Comparison of ENCODE assay signal across 8 cellular contexts in the genomic region with DNA sequence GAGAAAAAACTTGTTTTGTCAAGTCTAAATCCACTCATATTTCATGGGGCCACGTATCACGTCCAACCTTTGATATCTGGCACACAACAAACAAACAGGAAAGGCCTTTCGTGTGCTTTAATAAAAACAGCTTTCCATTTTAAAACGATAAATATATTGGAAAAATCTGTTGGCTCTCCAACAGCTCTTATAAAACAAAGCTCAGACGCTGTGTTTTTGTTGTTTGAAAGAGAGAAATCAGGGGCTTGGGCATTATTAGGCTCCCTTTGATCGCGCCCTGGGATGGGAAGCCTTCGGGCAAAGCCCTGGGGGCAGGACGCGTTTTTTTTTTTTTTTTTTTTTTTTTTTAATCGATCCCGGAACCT. TPM values are rescaled to one million over a fixed set of nuclear protein-coding genes. Genes with fewer than 3 reads are reported as not detected.
DNase-seq lines count a peak whose midpoint lies in the region; ATAC-seq and TF ChIP-seq lines count a peak whose summit lies in the region.

No MANE protein-coding gene starts in this region.

- TF ChIP-seq EP300 in SK-N-SH (IDR thresholded peaks at IDR 0.05; ENCODE audit: borderline replicate concordance in 1 of 2, low read depth in 1 of 2, low read length in 1 of 2), result no peak

- H3K4me1 ChIP-seq in SK-N-SH (ENCODE audit: control insufficient read depth in 1 of 2, insufficient read depth in 2 of 2, low read depth in 1 of 2, low read length in 1 of 2) (peaks cover 3 to 11% of the 10 kb centered on the region in 2 experiments; a peak in 2 of 4 replicates), subcutaneous abdominal adipose tissue (ENCODE audit: control insufficient read depth in 5 of 5, insufficient read depth in 5 of 5, low read length in 5 of 5) (peaks cover 0 to 18% (median 14%) of the 10 kb centered on the region in 5 donors)

- peaks cover 0 to 15% of the 10 kb centered on the region in 2 experiments for H3K36me3 ChIP-seq in SK-N-SH (replicated peaks in 1 of 2; ENCODE audit: control insufficient read depth in 1 of 2, insufficient read depth in 2 of 2, low read length in 1 of 2)
- H3K36me3 ChIP-seq in subcutaneous abdominal adipose tissue (ENCODE audit: control insufficient read depth in 5 of 5, insufficient read depth in 5 of 5, low read length in 5 of 5), result no peaks in the 10 kb centered on the region

- peaks cover 35% of the 10 kb centered on the region for H3K27me3 Mint-ChIP-seq in activated naive CD8-positive, alpha-beta T cell
- peaks cover 0 to 9% (median 2%) of the 10 kb centered on the region in 3 donors for H3K27me3 Mint-ChIP-seq in immature natural killer cell (ENCODE audit: low read depth in 3 of 3)

- DNase-seq in SK-N-SH (no peak), immature natural killer cell (peak in 1 of 3 donors; percentile 2), SK-N-DZ (ENCODE audit: low spot score) (no peak)
- no peak for DNase-seq in stimulated activated CD4-positive, alpha-beta T cell treated with anti-CD3 and anti-CD28 coated beads, Interleukin-4, amount 100 ng/mL, for 4 hours

- CTCF ChIA-PET in SK-N-SH (lab: Yijun Ruan, JAX), result no interaction called here

- H3K9me3 ChIP-seq in SK-N-SH, result 0 out of 2 replicates have a peak, but pooled peaks cover 5% of the 10 kb centered on the region
- H3K9me3 ChIP-seq in subcutaneous abdominal adipose tissue (ENCODE audit: control insufficient read depth in 5 of 5, low read length in 5 of 5), result peaks cover 0 to 13% (median 7%) of the 10 kb centered on the region in 5 donors

- H2AFZ ChIP-seq in SK-N-SH (ENCODE audit: low read depth), result peak overlapping the region; percentile 87

- TF ChIP-seq CTCF in SK-N-SH (IDR thresholded peaks at IDR 0.05), result no peak

- 20% methylated on average over 12 of the region's 12 CpGs for WGBS in SK-N-SH (ENCODE audit: low lambda C conversion rate)

- TF ChIP-seq RAD21 in SK-N-SH (IDR thresholded peaks at IDR 0.05; ENCODE audit: low read length), result no peak

- H3K79me2 ChIP-seq in SK-N-SH (ENCODE audit: insufficient read depth), result peaks cover 27% of the 10 kb centered on the region

- peaks cover 6% of the 10 kb centered on the region for H3K36me3 Mint-ChIP-seq in activated naive CD8-positive, alpha-beta T cell
- no peaks in the 10 kb centered on the region for H3K36me3 Mint-ChIP-seq in immature natural killer cell

- H3F3A ChIP-seq in SK-N-SH (replicated peaks; ENCODE audit: insufficient read depth), result peaks cover 22% of the 10 kb centered on the region

- peak overlapping the region; percentile 43 to 91; a peak in 3 of 4 replicates for H3K4me3 ChIP-seq in SK-N-SH (ENCODE audit: low read depth in 2 of 2, low read length in 1 of 2)
- H3K4me3 ChIP-seq in subcutaneous abdominal adipose tissue (ENCODE audit: low read depth in 1 of 5, low read length in 5 of 5), result peak overlapping the region; percentile 57 to 76 (median 63)

- no peak overlapping the region for H3K4me2 ChIP-seq in SK-N-SH

- H3K4me3 Mint-ChIP-seq in activated naive CD8-positive, alpha-beta T cell, result peak overlapping the region; percentile 84
- peak overlapping the region; percentile 82 to 88 (median 84) for H3K4me3 Mint-ChIP-seq in immature natural killer cell

- no peaks in the 10 kb centered on the region for H3K9me2 ChIP-seq in SK-N-SH

- peaks cover 9% of the 10 kb centered on the region for H3K4me1 Mint-ChIP-seq in activated naive CD8-positive, alpha-beta T cell (ENCODE audit: low read depth)
- peaks cover 13 to 27% of the 10 kb centered on the region in 2 donors for H3K4me1 Mint-ChIP-seq in immature natural killer cell

- H4K20me1 ChIP-seq in SK-N-SH (ENCODE audit: insufficient read depth), result no peaks in the 10 kb centered on the region

- no peak overlapping the region; the same call in 1 of the 2 replicates for H3K9ac ChIP-seq in SK-N-SH
- H3K9ac ChIP-seq in subcutaneous abdominal adipose tissue (ENCODE audit: low read length in 5 of 5), result peak overlapping the region in 4 of 5 donors; percentile 30 to 79 (median 74)

- POLR2A ChIA-PET in SK-N-SH (lab: Yijun Ruan, JAX), result no interaction called here

- ATAC-seq in SK-N-SH treated with all-trans-retinoic acid at 6 μM for 48 hours (no peak), GM21447 (IDR thresholded peaks at IDR 0.05; ENCODE audit: unreplicated experiment) (no peak)

- H3K27me3 ChIP-seq in SK-N-SH (ENCODE audit: insufficient read depth) (no peaks in the 10 kb centered on the region), subcutaneous abdominal adipose tissue (ENCODE audit: control insufficient read depth in 5 of 5, insufficient read depth in 4 of 5, low read length in 5 of 5) (no peaks in the 10 kb centered on the region)

- H3K27ac Mint-ChIP-seq in activated naive CD8-positive, alpha-beta T cell, result no peak overlapping the region
- H3K27ac Mint-ChIP-seq in immature natural killer cell, result peak overlapping the region; percentile 44 to 76 (median 70)

- peak overlapping the region; percentile 61 to 72; a peak in 3 of 4 replicates for H3K27ac ChIP-seq in SK-N-SH (ENCODE audit: low read depth in 2 of 2, low read length in 1 of 2)
- peak overlapping the region; percentile 86 for H3K27ac ChIP-seq in subcutaneous abdominal adipose tissue (ENCODE audit: low read depth, low read length)

- peaks cover 13% of the 10 kb centered on the region for H3K9me3 Mint-ChIP-seq in activated naive CD8-positive, alpha-beta T cell (ENCODE audit: low read depth)
- peaks cover 0 to 6% (median 4%) of the 10 kb centered on the region in 6 donors for H3K9me3 Mint-ChIP-seq in immature natural killer cell

TF ChIP-seq in SK-N-SH, 30 proteins besides CTCF, POLR2A, EP300 and RAD21 (continues in another document):
- TF ChIP-seq YY1 (IDR thresholded peaks at IDR 0.05; ENCODE audit: low read depth), result no peak
- TF ChIP-seq JUND (IDR thresholded peaks at IDR 0.05), result no peak
- TF ChIP-seq MXI1 (IDR thresholded peaks at IDR 0.05; ENCODE audit: low read depth, low read length), result no peak
- TF ChIP-seq ELF1 (IDR thresholded peaks at IDR 0.05), result no peak
- TF ChIP-seq, protein P1, sequence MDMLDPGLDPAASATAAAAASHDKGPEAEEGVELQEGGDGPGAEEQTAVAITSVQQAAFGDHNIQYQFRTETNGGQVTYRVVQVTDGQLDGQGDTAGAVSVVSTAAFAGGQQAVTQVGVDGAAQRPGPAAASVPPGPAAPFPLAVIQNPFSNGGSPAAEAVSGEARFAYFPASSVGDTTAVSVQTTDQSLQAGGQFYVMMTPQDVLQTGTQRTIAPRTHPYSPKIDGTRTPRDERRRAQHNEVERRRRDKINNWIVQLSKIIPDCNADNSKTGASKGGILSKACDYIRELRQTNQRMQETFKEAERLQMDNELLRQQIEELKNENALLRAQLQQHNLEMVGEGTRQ (IDR thresholded peaks at IDR 0.05; ENCODE audit: borderline replicate concordance, low read depth, low read length), result no peak
- TF ChIP-seq, protein P2, sequence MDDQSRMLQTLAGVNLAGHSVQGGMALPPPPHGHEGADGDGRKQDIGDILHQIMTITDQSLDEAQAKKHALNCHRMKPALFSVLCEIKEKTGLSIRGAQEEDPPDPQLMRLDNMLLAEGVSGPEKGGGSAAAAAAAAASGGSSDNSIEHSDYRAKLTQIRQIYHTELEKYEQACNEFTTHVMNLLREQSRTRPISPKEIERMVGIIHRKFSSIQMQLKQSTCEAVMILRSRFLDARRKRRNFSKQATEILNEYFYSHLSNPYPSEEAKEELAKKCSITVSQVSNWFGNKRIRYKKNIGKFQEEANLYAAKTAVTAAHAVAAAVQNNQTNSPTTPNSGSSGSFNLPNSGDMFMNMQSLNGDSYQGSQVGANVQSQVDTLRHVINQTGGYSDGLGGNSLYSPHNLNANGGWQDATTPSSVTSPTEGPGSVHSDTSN (IDR thresholded peaks at IDR 0.05), result no peak
- TF ChIP-seq TAF1 (IDR thresholded peaks at IDR 0.05; ENCODE audit: borderline replicate concordance, low read depth, low read length), result no peak
- TF ChIP-seq MEF2A (IDR thresholded peaks at IDR 0.05; ENCODE audit: borderline replicate concordance, low read depth), result no peak
- no peak for TF ChIP-seq NFIC (IDR thresholded peaks at IDR 0.05; ENCODE audit: borderline replicate concordance)

TF ChIP-seq in SK-N-SH treated with all-trans-retinoic acid at 6 μM for 48 hours, 23 proteins besides CTCF, POLR2A, EP300 and RAD21:
- TF ChIP-seq ARNTL (CRISPR knock-in tag; IDR thresholded peaks at IDR 0.05; ENCODE audit: borderline replicate concordance, low read depth) (no peak), BACH2 (CRISPR knock-in tag; IDR thresholded peaks at IDR 0.05; ENCODE audit: borderline replicate concordance) (no peak), ZNF70 (CRISPR knock-in tag; IDR thresholded peaks at IDR 0.05) (no peak), OSR1 (CRISPR knock-in tag; IDR thresholded peaks at IDR 0.05) (no peak)

RNA-seq across cellular contexts. Expression of a gene that starts 0.4 kb away (rescaled TPM):
- polyA plus RNA-seq in SK-N-SH (2012; rRNA removed), result 6.7 and 7.1 TPM in 2 replicates
- polyA plus RNA-seq in SK-N-SH (2012; cell fraction: cytosol; rRNA removed), result 8.3 and 10.9 TPM in 2 replicates
- polyA plus RNA-seq in SK-N-SH (2012; cell fraction: nucleus; rRNA removed), result 5.6 and 13.0 TPM in 2 replicates
- 1 to 10 TPM; 1.6 to 4.0 (median 3.4) TPM for polyA plus RNA-seq in immature natural killer cell
- 15.7 and 19.1 TPM in 2 replicates for polyA plus RNA-seq in SK-N-DZ (2014; cell fraction: cytosol; rRNA removed)
- 29.1 and 30.4 TPM in 2 replicates for polyA plus RNA-seq in SK-N-DZ (2014; cell fraction: nucleus; rRNA removed)
